10 cellular contexts compared by ENCODE assay signal in genomic region chr9:131405429-131405828, GRCh38. TPM values are rescaled to one million over a fixed set of nuclear protein-coding genes. Genes with fewer than 3 reads are reported as not detected.
DNase-seq lines count a peak whose midpoint lies in the region; ATAC-seq, FAIRE-seq and TF ChIP-seq lines count a peak whose summit lies in the region.
"Had no signal": no experiment of that assay in that cellular context is flagged by ENCODE, and none has a peak within 500 bp of the region (broad histone marks: within the 10 kb centered on the region; RNA-seq: fewer than 3 reads in every experiment).

No MANE protein-coding gene starts in this region.

- no peak overlapping the region for H3K9ac ChIP-seq in HepG2 (ENCODE audit: insufficient read depth, low read depth, low read length)

- in situ Hi-C loops in HepG2 (cut with HindIII; ENCODE audit: extremely low pct_ligation_motif_present, low pct_unique_long_range_greater_than_20kb) = no loop called here

- H3K4me3 Mint-ChIP-seq in activated T-cell treated with anti-CD3 and anti-CD28 coated beads, Interleukin-2, amount 50 U/mL, for 4 hours = peak overlapping the region; percentile 37
- peak overlapping the region; percentile 47 for H3K4me3 Mint-ChIP-seq in type B pancreatic cell

- H3K4me1 Mint-ChIP-seq in activated T-cell treated with anti-CD3 and anti-CD28 coated beads, Interleukin-2, amount 50 U/mL, for 4 hours (ENCODE audit: low read depth) = peaks cover 92% of the 10 kb centered on the region
- peaks cover 68% of the 10 kb centered on the region for H3K4me1 Mint-ChIP-seq in type B pancreatic cell (ENCODE audit: unreplicated experiment)

- no peak for TF ChIP-seq RAD21 in HepG2 (CRISPR knock-in tag; IDR thresholded peaks at IDR 0.05)

- H3K27me3 ChIP-seq in breast epithelium (no peaks in the 10 kb centered on the region), HepG2 (ENCODE audit: control insufficient read depth in 1 of 2, insufficient read depth in 2 of 2, low read length in 2 of 2) (no peaks in the 10 kb centered on the region)

- no peaks in the 10 kb centered on the region for H3K9me3 Mint-ChIP-seq in activated T-cell treated with anti-CD3 and anti-CD28 coated beads, Interleukin-2, amount 50 U/mL, for 4 hours
- H3K9me3 Mint-ChIP-seq in type B pancreatic cell = no peaks in the 10 kb centered on the region

- BruUV-seq in HepG2 (replicated peaks; lab: Mats Ljungman, UMichigan) = no TSS peak

- no peak for TF ChIP-seq EP300 in HepG2 (IDR thresholded peaks at IDR 0.05; ENCODE audit: low read depth in 2 of 2, low read length in 2 of 2)
- TF ChIP-seq EP300 in HepG2 (CRISPR knock-in tag; IDR thresholded peaks at IDR 0.05; ENCODE audit: borderline replicate concordance) = no peak

- WGBS in HepG2 (ENCODE audit: low lambda C conversion rate) = 98% methylated on average over 4 of the region's 6 CpGs

- POLR2A ChIA-PET in HepG2 (lab: Yijun Ruan, JAX) = interaction anchor here (1.9 kb wide), 1 partner anchor 33 kb away, joined by 5 read pairs; no protein-coding TSS in a partner anchor

- TF ChIP-seq POLR2A in breast epithelium (IDR thresholded peaks at IDR 0.05) (no peak), HepG2 (IDR thresholded peaks at IDR 0.05; ENCODE audit: insufficient read depth in 1 of 2, low read depth in 2 of 2, low read length in 2 of 2) (no peak)

- peaks cover 19 to 70% of the 10 kb centered on the region in 2 donors for H3K4me1 ChIP-seq in breast epithelium
- peaks cover 100% of the 10 kb centered on the region for H3K4me1 ChIP-seq in HepG2 (ENCODE audit: insufficient read depth, low read length)

- H3K36me3 ChIP-seq in breast epithelium = no peaks in the 10 kb centered on the region
- H3K36me3 ChIP-seq in HepG2 (replicated peaks in 1 of 2; ENCODE audit: control insufficient read depth in 1 of 2, insufficient read depth in 2 of 2, low read length in 2 of 2) = 0 out of 5 replicates have a peak, but pooled peaks cover 0 to 5% of the 10 kb centered on the region in 2 experiments

- peak overlapping the region; percentile 74 for H3K27ac Mint-ChIP-seq in type B pancreatic cell

- FAIRE-seq in HepG2 (lab: Jason Lieb, UNC) = no peak

- H2AFZ ChIP-seq in HepG2 (ENCODE audit: low read length) = no peak overlapping the region

- CTCF ChIA-PET in HepG2 (lab: Yijun Ruan, JAX; ENCODE audit: low intra/inter-chr PET ratio, low total read pairs) = no interaction called here

- peak overlapping the region in 1 of 3 donors; percentile 40 for H3K4me3 ChIP-seq in breast epithelium
- H3K4me3 ChIP-seq in HepG2 (replicated peaks in 1 of 3; ENCODE audit: insufficient read depth in 1 of 3, low read depth in 2 of 3, low read length in 3 of 3) = no peak overlapping the region

- H3K27ac ChIP-seq in breast epithelium (peak overlapping the region; percentile 68 to 74), HepG2 (ENCODE audit: extremely low read length, insufficient read depth, low read length) (no peak overlapping the region)

- H3K9me3 ChIP-seq in breast epithelium = no peaks in the 10 kb centered on the region
- H3K9me3 ChIP-seq in HepG2 (ENCODE audit: low read length) = no peaks in the 10 kb centered on the region

- peaks cover 98% of the 10 kb centered on the region for H3K79me2 ChIP-seq in HepG2 (ENCODE audit: insufficient read depth, low read length)

- H3K36me3 Mint-ChIP-seq in activated T-cell treated with anti-CD3 and anti-CD28 coated beads, Interleukin-2, amount 50 U/mL, for 4 hours (ENCODE audit: insufficient read depth) = peaks cover 5% of the 10 kb centered on the region
- H3K36me3 Mint-ChIP-seq in type B pancreatic cell = peaks cover 4% of the 10 kb centered on the region

- peak overlapping the region; percentile 60; the same call in 1 of the 2 replicates for H3K4me2 ChIP-seq in HepG2 (ENCODE audit: low read depth, low read length)

- no peaks in the 10 kb centered on the region for H3K27me3 Mint-ChIP-seq in activated T-cell treated with anti-CD3 and anti-CD28 coated beads, Interleukin-2, amount 50 U/mL, for 4 hours (ENCODE audit: low read depth)
- no peaks in the 10 kb centered on the region for H3K27me3 Mint-ChIP-seq in type B pancreatic cell

- DNase-seq in activated T-cell treated with anti-CD3 and anti-CD28 coated beads, Interleukin-2, amount 50 U/mL, for 4 hours = no peak
- DNase-seq in activated T-cell treated with anti-CD3 and anti-CD28 coated beads, Interleukin-2, amount 50 U/mL, for 1 hour = no peak
- no peak for DNase-seq in breast epithelium (ENCODE audit: low spot score in 2 of 2)
- DNase-seq in HepG2 (ENCODE audit: low spot score) = no peak
- no peak for DNase-seq in type B pancreatic cell (ENCODE audit: extremely low spot score, unreplicated experiment)
- DNase-seq: DND-41 had no signal

- peaks cover 91% of the 10 kb centered on the region for H4K20me1 ChIP-seq in HepG2 (ENCODE audit: insufficient read depth, low read length)

- intact Hi-C loops in breast epithelium (cut with DNase I; ENCODE audit: low total_unique reads) (no loop called here), HepG2 (cut with micrococcal nuclease; ENCODE audit: unreplicated experiment) (no loop called here)

- ATAC-seq in activated T-cell treated with anti-CD3 and anti-CD28 coated beads, Interleukin-2, amount 50 U/mL, for 4 hours = no peak
- ATAC-seq in HepG2 (no peak), GM21390 (IDR thresholded peaks at IDR 0.05; ENCODE audit: unreplicated experiment) (no peak), HG03196 (IDR thresholded peaks at IDR 0.05; ENCODE audit: unreplicated experiment) (no peak)
- ATAC-seq in activated CD4-positive, CD25-positive, alpha-beta regulatory T cell treated with anti-CD3 and anti-CD28 coated beads, Interleukin-2, amount 50 U/mL, for 24 hours = no peak
- ATAC-seq: esophagus mucosa had no signal

- TF ChIP-seq CTCF in breast epithelium (IDR thresholded peaks at IDR 0.05) (no peak), HepG2 (CRISPR knock-in tag; IDR thresholded peaks at IDR 0.05) (no peak), type B pancreatic cell (conservative IDR thresholded peaks at IDR 0.05) (no peak)

TF ChIP-seq in HepG2, 621 proteins besides CTCF, POLR2A, EP300 and RAD21:
- TF ChIP-seq HOXD1 (CRISPR knock-in tag; IDR thresholded peaks at IDR 0.05) (no peak), SSRP1 (CRISPR knock-in tag; IDR thresholded peaks at IDR 0.05) (no peak), ZNF776 (CRISPR knock-in tag; IDR thresholded peaks at IDR 0.05) (no peak), MXD4 (CRISPR knock-in tag; IDR thresholded peaks at IDR 0.05) (no peak), ZBTB39 (CRISPR knock-in tag; IDR thresholded peaks at IDR 0.05) (no peak), BRCA1 (CRISPR knock-in tag; IDR thresholded peaks at IDR 0.05) (no peak)
TF ChIP-seq in HepG2: peak in this region for 0.

RNA-seq across cellular contexts. Expression of gene PRRC2B, which starts 11.5 kb away (rescaled TPM):
- 100 to 1,000 TPM in 1 of 3 donors, 10 to 100 TPM in 2; 89.7 to 102 (median 92.2) TPM for total RNA-seq in activated T-cell treated with anti-CD3 and anti-CD28 coated beads, Interleukin-2, amount 50 U/mL, for 4 hours
- total RNA-seq in breast epithelium = 100 to 1,000 TPM in 2 of 3 donors, 10 to 100 TPM in 1; 95.9 to 143 (median 102) TPM
- total RNA-seq in HepG2 (2016; rRNA removed; fragmentation: Illumina TruSeq; extraction: Trizol) = 37.4 TPM in 2 replicates
- 20.7 and 24.3 TPM in 2 replicates for total RNA-seq in HepG2 (2016; cell fraction: cytosol; rRNA removed; fragmentation: Illumina TruSeq; extraction: Trizol; ENCODE audit: low read depth)
- total RNA-seq in HepG2 (2016; cell fraction: insoluble cytoplasmic fraction; rRNA removed; fragmentation: Illumina TruSeq; extraction: Trizol) = 27.7 and 37.0 TPM in 2 replicates
- 20.9 TPM in 2 replicates for total RNA-seq in HepG2 (2016; cell fraction: membrane; rRNA removed; fragmentation: Illumina TruSeq; extraction: Trizol)
- 41.7 and 49.5 TPM in 2 replicates for total RNA-seq in HepG2 (2016; cell fraction: nucleus; rRNA removed; fragmentation: Illumina TruSeq; extraction: Trizol)
- polyA plus RNA-seq in HepG2 (2011; rRNA removed) = 18.9 and 20.8 TPM in 2 replicates
- 11.9 and 12.5 TPM in 2 replicates for polyA plus RNA-seq in HepG2 (2011; cell fraction: cytosol; rRNA removed)
- polyA plus RNA-seq in HepG2 (2011; cell fraction: nucleus; rRNA removed) = 87.0 and 122 TPM in 2 replicates
- polyA plus RNA-seq in HepG2 (2012) = 55.6 and 57.4 TPM in 2 replicates
- 4.0 TPM in 2 replicates for polyA plus RNA-seq in HepG2 (2016; cell fraction: cytosol; fragmentation: Illumina TruSeq; extraction: Trizol; ENCODE audit: low read depth)
- polyA plus RNA-seq in HepG2 (2016; cell fraction: insoluble cytoplasmic fraction; fragmentation: Illumina TruSeq; extraction: Trizol; ENCODE audit: low read depth) = 25.0 and 33.7 TPM in 2 replicates
- 8.5 and 10.2 TPM in 2 replicates for polyA plus RNA-seq in HepG2 (2016; cell fraction: membrane; fragmentation: Illumina TruSeq; extraction: Trizol; ENCODE audit: low read depth)
- 100 and 106 TPM in 2 replicates for polyA plus RNA-seq in HepG2 (2016; cell fraction: nucleus; fragmentation: Illumina TruSeq; extraction: Trizol; ENCODE audit: insufficient read depth, low read depth)
- 72.0 and 116 TPM in 2 replicates for polyA minus RNA-seq in HepG2 (2011; rRNA and poly(A)+ RNA removed; ENCODE audit: low replicate concordance)
- 23.3 and 31.5 TPM in 2 replicates for polyA minus RNA-seq in HepG2 (2011; cell fraction: cytosol; rRNA and poly(A)+ RNA removed)
- polyA minus RNA-seq in HepG2 (2011; cell fraction: nucleus; rRNA and poly(A)+ RNA removed) = 52.6 and 56.1 TPM in 2 replicates
- total RNA-seq in type B pancreatic cell (ENCODE audit: low replicate concordance) = 225 and 300 TPM in 2 replicates
